20 cellular contexts compared by ENCODE assay signal in genomic region chr14:69990319-69990718, GRCh38.
"Had no signal": no experiment of that assay in that cellular context is flagged by ENCODE, and none has a peak within 500 bp of the region (broad histone marks: within the 10 kb centered on the region; RNA-seq: fewer than 3 reads in every experiment).

No MANE protein-coding gene starts in this region.

- H2AFZ ChIP-seq: neural progenitor cell had no signal

- FAIRE-seq: keratinocyte, small intestine had no signal

- H3K9me3 Mint-ChIP-seq: activated CD4-positive, alpha-beta memory T cell treated with anti-CD3 and anti-CD28 coated beads for 36 hours; activated naive CD8-positive, alpha-beta T cell treated with anti-CD3 and anti-CD28 coated beads, Interleukin-2, amount 10 ng/mL, durations not matched to agents 7 days and 5 days; activated T-helper 17 cell treated with anti-CD3 and anti-CD28 coated beads, Interleukin-2, amount 50 U/mL, for 72 hours had no signal

- H3K9me3 ChIP-seq: colonic mucosa, prostate gland, right atrium auricular region, stomach, testis, upper lobe of left lung had no signal

- H3K27ac ChIP-seq: colonic mucosa, foreskin keratinocyte, neural progenitor cell, prostate gland, right atrium auricular region, stomach, upper lobe of left lung had no signal

- DNase-seq: activated B cell treated with CpG ODN at 0.5 μM for 24 hours; activated CD4-positive, alpha-beta memory T cell treated with anti-CD3 and anti-CD28 coated beads for 36 hours; activated CD4-positive, alpha-beta T cell treated with anti-CD3 and anti-CD28 coated beads for 4 hours; activated naive CD4-positive, alpha-beta T cell treated with Interleukin-2 at 50 U/mL for 16 hours; activated naive CD8-positive, alpha-beta T cell treated with anti-CD3 and anti-CD28 coated beads, Interleukin-2, amount 10 ng/mL, durations not matched to agents 7 days and 5 days; colonic mucosa; foreskin keratinocyte; mammary epithelial cell; small intestine; stimulated activated CD4-positive, alpha-beta T cell treated with anti-CD3 and anti-CD28 coated beads, Interleukin-15, amount 100 ng/mL, for 24 hours; stimulated activated CD4-positive, alpha-beta T cell treated with anti-CD3 and anti-CD28 coated beads, Interleukin-4, amount 100 ng/mL, for 1 hour; stomach; T-cell; testis; upper lobe of left lung had no signal

- H3K4me2 ChIP-seq: neural progenitor cell had no signal

- H3K27ac Mint-ChIP-seq: activated B cell treated with CpG ODN at 0.5 μM for 24 hours; activated CD4-positive, alpha-beta memory T cell treated with anti-CD3 and anti-CD28 coated beads for 36 hours; activated naive CD8-positive, alpha-beta T cell treated with anti-CD3 and anti-CD28 coated beads, Interleukin-2, amount 10 ng/mL, durations not matched to agents 7 days and 5 days; activated T-helper 17 cell treated with anti-CD3 and anti-CD28 coated beads, Interleukin-2, amount 50 U/mL, for 72 hours; T-cell had no signal

- H3K4me1 ChIP-seq: colonic mucosa, prostate gland, right atrium auricular region, upper lobe of left lung had no signal

- H3K27me3 ChIP-seq: colonic mucosa, foreskin keratinocyte, neural progenitor cell, right atrium auricular region, stomach, testis, upper lobe of left lung had no signal

- H3K36me3 ChIP-seq: colonic mucosa, prostate gland, right atrium auricular region, stomach, upper lobe of left lung had no signal

- H3K9ac ChIP-seq: neural progenitor cell had no signal

- H3K4me3 Mint-ChIP-seq: activated B cell treated with CpG ODN at 0.5 μM for 24 hours; activated CD4-positive, alpha-beta memory T cell treated with anti-CD3 and anti-CD28 coated beads for 36 hours; activated naive CD8-positive, alpha-beta T cell treated with anti-CD3 and anti-CD28 coated beads, Interleukin-2, amount 10 ng/mL, durations not matched to agents 7 days and 5 days; activated T-helper 17 cell treated with anti-CD3 and anti-CD28 coated beads, Interleukin-2, amount 50 U/mL, for 72 hours; neural progenitor cell; T-cell had no signal

- ATAC-seq: activated T-helper 17 cell treated with anti-CD3 and anti-CD28 coated beads, Interleukin-2, amount 50 U/mL, for 72 hours; foreskin keratinocyte; T-cell had no signal

- H3K4me3 ChIP-seq: colonic mucosa, neural progenitor cell, prostate gland, right atrium auricular region, stomach, testis, upper lobe of left lung had no signal

- H3K4me1 Mint-ChIP-seq: activated B cell treated with CpG ODN at 0.5 μM for 24 hours; activated naive CD8-positive, alpha-beta T cell treated with anti-CD3 and anti-CD28 coated beads, Interleukin-2, amount 10 ng/mL, durations not matched to agents 7 days and 5 days; activated T-helper 17 cell treated with anti-CD3 and anti-CD28 coated beads, Interleukin-2, amount 50 U/mL, for 72 hours; T-cell had no signal
